ENCODE assay signal across 8 cellular contexts in genomic region chr5:36305571-36306326, GRCh38. TPM values are rescaled to one million over a fixed set of nuclear protein-coding genes. Genes with fewer than 3 reads are reported as not detected.
DNase-seq lines count a peak whose midpoint lies in the region; ATAC-seq, FAIRE-seq and TF ChIP-seq lines count a peak whose summit lies in the region.

No MANE protein-coding gene starts in this region.

- ATAC-seq in HG03439 (IDR thresholded peaks at IDR 0.05; ENCODE audit: unreplicated experiment) (peak; percentile 67), left ventricle myocardium superior (peak; percentile 74)

- 16 to 20% (median 18%) methylated on average over 4 of the region's 4 CpGs for WGBS in adrenal gland, 4 donors

- no peak for DNase-seq in AG04450 (ENCODE audit: low read depth, low spot score)
- DNase-seq in GM12891 (ENCODE audit: insufficient read length, low spot score), result peak; percentile 1
- DNase-seq in NCI-H524 treated with DMSO at 0.1 percent for 48 hours (lab: John Stamatoyannopoulos, UW), result peak; percentile 43
- DNase-seq in adrenal gland, result peak; percentile 32 to 80 (median 49)
- DNase-seq in left ventricle myocardium superior, result peak; percentile 58
- DNase-seq in GM19238 (ENCODE audit: insufficient read length, low spot score), result no peak

- CTCF ChIA-PET in AG04450 (lab: Charles Lee), result interaction anchor here (0.6 to 8.9 kb wide), 57 partner anchors 9 to 443 kb away, joined by 3 to 117 read pairs (median 5); partner anchors contain the start of gene NADK2

- no peak overlapping the region for H3K27ac ChIP-seq in AG04450 (ENCODE audit: low read depth, low read length)
- H3K27ac ChIP-seq in adrenal gland, result no peak overlapping the region

- intact Hi-C loops in adrenal gland (cut with DNase I) (loop anchor here in 1 of 2 donors (5.0 kb wide), 1 partner anchor 43 kb away; no protein-coding TSS in a partner anchor), left ventricle myocardium superior (cut with micrococcal nuclease) (loop anchor here (5.0 kb wide), 1 partner anchor 38 kb away; no protein-coding TSS in a partner anchor)

- POLR2A ChIA-PET in AG04450 (lab: Yijun Ruan, JAX), result interaction anchor here (0.8 kb wide), 1 partner anchor 64 kb away, joined by 3 read pairs; the partner anchor contains the start of gene NADK2

- TF ChIP-seq CTCF in AG04450 (IDR thresholded peaks at IDR 0.05; ENCODE audit: low read depth, low read length) (peak; percentile 85), adrenal gland (IDR thresholded peaks at IDR 0.05) (peak; percentile 29 to 75 (median 58))

- H3K9me3 ChIP-seq in AG04450 (ENCODE audit: control insufficient read depth, insufficient read depth, low read length), result no peaks in the 10 kb centered on the region
- no peaks in the 10 kb centered on the region for H3K9me3 ChIP-seq in adrenal gland (replicated peaks in 1 of 3)
- no peaks in the 10 kb centered on the region for H3K9me3 ChIP-seq in skeletal muscle satellite cell (replicated peaks; ENCODE audit: low read length)

- TF ChIP-seq POLR2A in GM12891 (IDR thresholded peaks at IDR 0.05; ENCODE audit: low read depth, low read length) (no peak), adrenal gland (IDR thresholded peaks at IDR 0.05) (no peak)

- H3K4me1 ChIP-seq in adrenal gland (replicated peaks in 1 of 2), result peaks cover 18 to 37% of the 10 kb centered on the region in 2 donors
- H3K4me1 ChIP-seq in skeletal muscle satellite cell (ENCODE audit: control insufficient read depth, insufficient read depth, low read length), result peaks cover 21% of the 10 kb centered on the region

- H3K4me2 ChIP-seq in skeletal muscle satellite cell (ENCODE audit: low read length), result peak overlapping the region; percentile 59

- no peaks in the 10 kb centered on the region for H3K27me3 ChIP-seq in AG04450 (ENCODE audit: control insufficient read depth, insufficient read depth, low read length)
- H3K27me3 ChIP-seq in adrenal gland, result no peaks in the 10 kb centered on the region
- H3K27me3 ChIP-seq in skeletal muscle satellite cell (ENCODE audit: control insufficient read depth, insufficient read depth, low read length), result no peaks in the 10 kb centered on the region

- FAIRE-seq in GM12891 (lab: Jason Lieb, UNC), result peak; percentile 67

- no peaks in the 10 kb centered on the region for H3K36me3 ChIP-seq in adrenal gland (replicated peaks in 1 of 2)
- H3K36me3 ChIP-seq in skeletal muscle satellite cell (ENCODE audit: insufficient read depth, low read length), result no peaks in the 10 kb centered on the region

- no peak overlapping the region for H3K9ac ChIP-seq in skeletal muscle satellite cell (ENCODE audit: low read depth, low read length)

- H3K4me3 ChIP-seq in AG04450 (ENCODE audit: low read depth, low read length) (no peak overlapping the region), adrenal gland (no peak overlapping the region), skeletal muscle satellite cell (ENCODE audit: low read length) (no peak overlapping the region)

TF ChIP-seq in GM12891, 5 proteins besides CTCF, POLR2A, EP300 and RAD21:
- TF ChIP-seq PAX5 (IDR thresholded peaks at IDR 0.05; ENCODE audit: insufficient read depth, low read length, severe bottlenecking) (no peak), POLR2AphosphoS5 (IDR thresholded peaks at IDR 0.05; ENCODE audit: low read depth, low read length) (no peak), TAF1 (IDR thresholded peaks at IDR 0.05; ENCODE audit: low read depth, low read length) (no peak), SPI1 (IDR thresholded peaks at IDR 0.05; ENCODE audit: low read depth, low read length) (no peak), POU2F2 (IDR thresholded peaks at IDR 0.05; ENCODE audit: low read depth, low read length) (no peak)

RNA-seq across cellular contexts. Expression of gene RANBP3L, which starts 4.0 kb away (rescaled TPM):
- polyA plus RNA-seq in AG04450 (2011; rRNA removed) (not detected in 2 replicates), adrenal gland (1 to 10 TPM in 2 of 3 donors, under 1 TPM in 1; 0.30 to 1.4 (median 1.0) TPM)
- not detected in 2 replicates for polyA minus RNA-seq in AG04450 (2011; rRNA and poly(A)+ RNA removed)
- not detected for polyA plus RNA-seq in GM12891 (2012; ENCODE audit: low read depth, missing spikeins)
- total RNA-seq in adrenal gland (10 to 100 TPM in 1 of 8 donors, 1 to 10 TPM in 7; 1.0 to 21.6 (median 4.9) TPM), left ventricle myocardium superior (0.50 TPM)
- 0.22 and 0.25 TPM in 2 replicates for total RNA-seq in skeletal muscle satellite cell (2012; rRNA removed)

Comparison
In these comparisons a context has a peak if more than half of its experiments do, and no peak if none do; other contexts are left out.
1. DNase-seq: peak in GM12891 (single experiment), NCI-H524 treated with DMSO at 0.1 percent for 48 hours (single experiment), adrenal gland (7 of 7) and left ventricle myocardium superior (single experiment); none in AG04450 (single experiment) and GM19238 (single experiment).